Comparison of ENCODE assay signal across 8 cellular contexts in genomic region chr2:235669983-235670962, GRCh38.
DNase-seq lines count a peak whose midpoint lies in the region; ATAC-seq and TF ChIP-seq lines count a peak whose summit lies in the region.

No MANE protein-coding gene starts in this region.

- no peaks in the 10 kb centered on the region for H3K36me3 ChIP-seq in psoas muscle (ENCODE audit: insufficient read depth in 1 of 2, low read depth in 1 of 2)

- WGBS in psoas muscle, 3 donors: 0 to 2% (median 1%) methylated on average over 80 to 148 of the region's 148 CpGs

- H3K4me1 ChIP-seq in psoas muscle: peaks cover 20% of the 10 kb centered on the region

- ATAC-seq in psoas muscle (peak; percentile 69 to 75 (median 72)), HG03135 (IDR thresholded peaks at IDR 0.05; ENCODE audit: unreplicated experiment) (no peak), HG03025 (IDR thresholded peaks at IDR 0.05; ENCODE audit: low FRiP score, unreplicated experiment) (no peak)

- no peak overlapping the region for H3K27ac ChIP-seq in psoas muscle

- H3K4me3 ChIP-seq in psoas muscle: peak overlapping the region; percentile 66

- H3K9me3 ChIP-seq in psoas muscle: no peaks in the 10 kb centered on the region

- H3K27me3 ChIP-seq in psoas muscle (ENCODE audit: insufficient read depth in 3 of 3, low read length in 2 of 3): peaks cover 0 to 1% (median 0%) of the 10 kb centered on the region in 3 donors

- intact Hi-C loops in psoas muscle (cut with DNase I): loop anchor here (2.0 to 10.0 kb wide), 5 partner anchors 72 to 535 kb away; partner anchors contain the start of gene AGAP1 (in 1 of the 2)

- TF ChIP-seq CTCF in psoas muscle (IDR thresholded peaks at IDR 0.05): peak; percentile 66

- DNase-seq in NCI-H2171 treated with DMSO at 0.1 percent for 48 hours (lab: John Stamatoyannopoulos, UW) (peak; percentile 4), NCI-H2171 (lab: John Stamatoyannopoulos, UW) (no peak), anterior cingulate cortex (lab: John Stamatoyannopoulos, UW) (peak in 41 of 58 donors; percentile 14 to 68 (median 44)), hepatic stellate cell (ENCODE audit: low spot score) (peak; percentile 82), psoas muscle (peak; percentile 68 to 80), SKM-1 (lab: John Stamatoyannopoulos, UW; ENCODE audit: unreplicated experiment) (no peak)

Comparison
In these comparisons a context has a peak if more than half of its experiments do, and no peak if none do; other contexts are left out.
1. DNase-seq: peak in NCI-H2171 treated with DMSO at 0.1 percent for 48 hours (single experiment), anterior cingulate cortex (41 of 58), hepatic stellate cell (single experiment) and psoas muscle (2 of 2); none in NCI-H2171 (single experiment) and SKM-1 (single experiment).
2. ATAC-seq: peak in psoas muscle (4 of 4); none in HG03135 (single experiment) and HG03025 (single experiment).